ENCODE assay signal across 8 cellular contexts in genomic region chr17:34981538-34982241, GRCh38. TPM values are rescaled to one million over a fixed set of nuclear protein-coding genes. Genes with fewer than 3 reads are reported as not detected.
DNase-seq lines count a peak whose midpoint lies in the region; ATAC-seq and TF ChIP-seq lines count a peak whose summit lies in the region.

No MANE protein-coding gene starts in this region.

- H3K9me3 ChIP-seq in heart left ventricle: no peaks in the 10 kb centered on the region
- H3K9me3 ChIP-seq in esophagus squamous epithelium: no peaks in the 10 kb centered on the region

- H3K9ac ChIP-seq in rectal smooth muscle tissue (ENCODE audit: low read length): peak overlapping the region; percentile 97

- intact Hi-C loops in heart left ventricle (cut with DNase I): loop anchor here in 7 of 10 donors (2.0 to 10.0 kb wide), 7 partner anchors 19 to 593 kb away; partner anchors contain the start of genes PEX12 (in 2 of the 7), CCT6B (in 1 of the 7) and ZNF830 (in 1 of the 7)
- intact Hi-C loops in cardiac septum (cut with DNase I): loop anchor here (5.0 kb wide), 1 partner anchor 539 kb away; no protein-coding TSS in a partner anchor
- intact Hi-C loops in esophagus squamous epithelium (cut with DNase I): loop anchor here (5.0 kb wide), 1 partner anchor 106 kb away; no protein-coding TSS in a partner anchor

- H3K27me3 ChIP-seq in heart left ventricle: no peaks in the 10 kb centered on the region
- H3K27me3 ChIP-seq in esophagus squamous epithelium: no peaks in the 10 kb centered on the region
- H3K27me3 ChIP-seq in rectal smooth muscle tissue (ENCODE audit: control insufficient read depth, insufficient read depth, low read length): no peaks in the 10 kb centered on the region

- ATAC-seq in heart left ventricle: no peak
- no peak for ATAC-seq in GM19023 (IDR thresholded peaks at IDR 0.05; ENCODE audit: unreplicated experiment)

- H3K4me3 ChIP-seq in heart left ventricle (peak overlapping the region in 11 of 12 donors; percentile 69 to 98 (median 93)), esophagus squamous epithelium (peak overlapping the region; percentile 90 to 98 (median 96)), rectal smooth muscle tissue (ENCODE audit: low read length) (peak overlapping the region; percentile 78)

- TF ChIP-seq CTCF in heart left ventricle (IDR thresholded peaks at IDR 0.05): no peak
- no peak for TF ChIP-seq CTCF in esophagus squamous epithelium (IDR thresholded peaks at IDR 0.05)

- 17 to 21% (median 19%) methylated on average over 8 of the region's 8 CpGs for WGBS in heart left ventricle, 4 donors
- 17 to 22% methylated on average over 8 of the region's 8 CpGs for WGBS in esophagus squamous epithelium, 2 donors

- H3K4me1 ChIP-seq in heart left ventricle (peaks cover 0 to 28% (median 18%) of the 10 kb centered on the region in 12 donors), esophagus squamous epithelium (peaks cover 10 to 47% (median 11%) of the 10 kb centered on the region in 3 donors), rectal smooth muscle tissue (ENCODE audit: control insufficient read depth, insufficient read depth, low read length) (peaks cover 20% of the 10 kb centered on the region)

- TF ChIP-seq POLR2A in heart left ventricle (IDR thresholded peaks at IDR 0.05): no peak
- TF ChIP-seq POLR2A in esophagus squamous epithelium (IDR thresholded peaks at IDR 0.05): no peak

- peaks cover 0 to 34% (median 19%) of the 10 kb centered on the region in 9 donors for H3K36me3 ChIP-seq in heart left ventricle
- peaks cover 0 to 33% (median 0%) of the 10 kb centered on the region in 3 donors for H3K36me3 ChIP-seq in esophagus squamous epithelium
- no peaks in the 10 kb centered on the region for H3K36me3 ChIP-seq in rectal smooth muscle tissue (ENCODE audit: control insufficient read depth, insufficient read depth, low read length)

- DNase-seq in heart left ventricle: no peak
- DNase-seq in cardiac septum (ENCODE audit: low spot score): no peak
- DNase-seq in SK-N-DZ (ENCODE audit: low spot score): peak; percentile 63
- DNase-seq in esophagus squamous epithelium (lab: John Stamatoyannopoulos, UW): no peak
- no peak for DNase-seq in SIG-M5 (lab: John Stamatoyannopoulos, UW)
- DNase-seq in NCI-H2196 (lab: John Stamatoyannopoulos, UW; ENCODE audit: unreplicated experiment): no peak

- H3K27ac ChIP-seq in heart left ventricle (peak overlapping the region in 11 of 12 donors; percentile 97 to 100 (median 99)), esophagus squamous epithelium (peak overlapping the region; percentile 99 to 100 (median 100)), rectal smooth muscle tissue (ENCODE audit: low read depth, low read length) (peak overlapping the region; percentile 98)

RNA-seq across cellular contexts. Expression of gene LIG3, which starts 1.4 kb away (rescaled TPM):
- total RNA-seq in heart left ventricle (10 to 100 TPM; 17.1 to 27.0 (median 21.1) TPM), cardiac septum (20.1 TPM), esophagus squamous epithelium (10 to 100 TPM; 18.9 to 32.6 (median 26.6) TPM)
- polyA plus RNA-seq in heart left ventricle: 10 to 100 TPM in 1 of 2 donors, 1 to 10 TPM in 1; 4.0 to 15.4 TPM
- 41.0 and 46.7 TPM in 2 replicates for polyA plus RNA-seq in SK-N-DZ (2014; cell fraction: cytosol; rRNA removed)
- polyA plus RNA-seq in SK-N-DZ (2014; cell fraction: nucleus; rRNA removed): 41.0 and 83.7 TPM in 2 replicates

RNA-seq across cellular contexts. Expression of gene ZNF830, which starts 20.4 kb away (rescaled TPM):
- total RNA-seq in heart left ventricle (10 to 100 TPM in 1 of 9 donors, 1 to 10 TPM in 8; 5.7 to 10.1 (median 7.9) TPM), cardiac septum (8.7 TPM), esophagus squamous epithelium (10 to 100 TPM in 2 of 4 donors, 1 to 10 TPM in 2; 6.1 to 13.4 (median 9.2) TPM)
- polyA plus RNA-seq in heart left ventricle: 1 to 10 TPM; 5.4 to 8.4 TPM
- 12.1 and 12.8 TPM in 2 replicates for polyA plus RNA-seq in SK-N-DZ (2014; cell fraction: cytosol; rRNA removed)
- 7.5 and 8.8 TPM in 2 replicates for polyA plus RNA-seq in SK-N-DZ (2014; cell fraction: nucleus; rRNA removed)

RNA-seq across cellular contexts. Expression of gene CCT6B, which starts 20.4 kb away (rescaled TPM):
- 1 to 10 TPM in 7 of 9 donors, under 1 TPM in 2; 0.75 to 2.5 (median 1.9) TPM for total RNA-seq in heart left ventricle
- polyA plus RNA-seq in heart left ventricle: under 1 TPM; 0.82 to 0.88 TPM
- total RNA-seq in cardiac septum: 2.2 TPM
- polyA plus RNA-seq in SK-N-DZ (2014; cell fraction: cytosol; rRNA removed): 0.52 and 3.1 TPM in 2 replicates
- polyA plus RNA-seq in SK-N-DZ (2014; cell fraction: nucleus; rRNA removed): 0.91 and 1.0 TPM in 2 replicates
- total RNA-seq in esophagus squamous epithelium: 1 to 10 TPM in 2 of 4 donors, under 1 TPM in 2; 0.34 to 3.1 (median 1.4) TPM
